In genomic region chr2:8953525-8953924, GRCh38 we compare ENCODE assay signal across 24 cellular contexts.
"Had no signal": no experiment of that assay in that cellular context is flagged by ENCODE, and none has a peak within 500 bp of the region (broad histone marks: within the 10 kb centered on the region; RNA-seq: fewer than 3 reads in every experiment).

No MANE protein-coding gene starts in this region.

- H3K27ac ChIP-seq: colonic mucosa, epithelial cell of prostate, esophagus squamous epithelium, gastrocnemius medialis, heart right ventricle, left lung, lower lobe of right lung had no signal

- DNase-seq: colonic mucosa; cortex of kidney; effector CD8-positive, alpha-beta T cell; effector memory CD8-positive, alpha-beta T cell; esophagus squamous epithelium; foreskin fibroblast; foreskin melanocyte; gastrocnemius medialis; glutamatergic neuron; head of caudate nucleus; heart right ventricle; hippocampal formation; left cardiac atrium; left lung; left ventricle myocardium superior; lower lobe of right lung; mesenchymal stem cell; mucosa of descending colon; naive B cell had no signal

- H3K27ac Mint-ChIP-seq: dendritic cell treated with granulocyte-macrophage colony-stimulating factor and Interleukin-4, amounts not matched to agents 40 ng/mL and 50 ng/mL, for 4 days; effector memory CD8-positive, alpha-beta T cell; mesothelial cell of epicardium; naive B cell had no signal

- H3K4me1 Mint-ChIP-seq: mesothelial cell of epicardium, naive B cell had no signal

- H3K27me3 Mint-ChIP-seq: dendritic cell treated with granulocyte-macrophage colony-stimulating factor and Interleukin-4, amounts not matched to agents 40 ng/mL and 50 ng/mL, for 4 days had no signal

- FAIRE-seq: islet of Langerhans, keratinocyte had no signal

- H3K4me3 ChIP-seq: colonic mucosa, esophagus squamous epithelium, gastrocnemius medialis, heart right ventricle, left lung, lower lobe of right lung, mucosa of descending colon had no signal

- H3K27me3 ChIP-seq: colonic mucosa, esophagus squamous epithelium, gastrocnemius medialis, heart right ventricle, left lung had no signal

- H3K4me1 ChIP-seq: colonic mucosa, esophagus squamous epithelium, gastrocnemius medialis had no signal

- H3K36me3 ChIP-seq: colonic mucosa, gastrocnemius medialis, lower lobe of right lung had no signal

- ATAC-seq: effector memory CD8-positive, alpha-beta T cell; gastrocnemius medialis; heart right ventricle; left cardiac atrium; left lung; left ventricle myocardium superior; lower lobe of right lung; mucosa of descending colon had no signal

- H3K4me3 Mint-ChIP-seq: dendritic cell treated with granulocyte-macrophage colony-stimulating factor and Interleukin-4, amounts not matched to agents 40 ng/mL and 50 ng/mL, for 4 days; effector memory CD8-positive, alpha-beta T cell; mesothelial cell of epicardium; naive B cell had no signal

- H3K9me3 ChIP-seq: colonic mucosa had no signal
